ENCODE assay signal across 25 cellular contexts in the genomic region with DNA sequence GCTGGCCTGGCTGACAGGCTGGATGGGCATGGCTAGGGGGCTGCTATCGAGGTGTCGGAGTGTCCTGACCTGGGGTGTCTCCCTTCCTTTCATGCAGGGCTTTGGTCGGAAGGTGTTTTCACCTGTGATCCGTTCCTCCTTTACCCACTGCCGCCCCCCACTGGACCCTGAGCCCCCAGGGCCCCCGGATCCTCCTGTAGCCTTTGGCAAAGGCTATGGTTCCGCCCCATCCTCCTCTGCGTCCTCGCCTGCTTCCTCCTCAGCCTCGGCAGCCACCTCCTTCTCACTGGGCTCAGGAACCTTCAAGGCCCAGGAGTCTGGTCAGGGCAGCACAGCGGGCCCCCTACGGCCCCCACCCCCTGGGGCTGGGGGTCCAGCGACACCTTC. TPM values are rescaled to one million over a fixed set of nuclear protein-coding genes. Genes with fewer than 3 reads are reported as not detected.
"Had no signal": no experiment of that assay in that cellular context is flagged by ENCODE, and none has a peak within 500 bp of the region (broad histone marks: within the 10 kb centered on the region; RNA-seq: fewer than 3 reads in every experiment).

No MANE protein-coding gene starts in this region.

- H3K9me3 Mint-ChIP-seq: immature natural killer cell; mesothelial cell of epicardium; naive B cell; natural killer cell; nephron progenitor cell; neural progenitor cell; stimulated activated effector memory CD8-positive, alpha-beta T cell treated with anti-CD3 and anti-CD28 coated beads, Interleukin-12 subunit alpha, Interleukin-12 subunit beta, amount 100 ng/mL, for 72 hours; stimulated activated naive CD8-positive, alpha-beta T cell treated with anti-CD3 and anti-CD28 coated beads, Interleukin-15, Interleukin-2, amounts not matched to agents 100 ng/mL and 50 ng/mL, for 24 hours had no signal

- H3K27me3 ChIP-seq: neural progenitor cell, ovary, sigmoid colon, spleen, suprapubic skin, tibial artery, upper lobe of right lung had no signal

- H3K4me2 ChIP-seq: neural progenitor cell had no signal

- H3K27ac Mint-ChIP-seq: mesothelial cell of epicardium; natural killer cell; nephron progenitor cell; neural progenitor cell; stimulated activated effector memory CD8-positive, alpha-beta T cell treated with anti-CD3 and anti-CD28 coated beads, Interleukin-12 subunit alpha, Interleukin-12 subunit beta, amount 100 ng/mL, for 72 hours; stimulated activated naive CD8-positive, alpha-beta T cell treated with anti-CD3 and anti-CD28 coated beads, Interleukin-15, Interleukin-2, amounts not matched to agents 100 ng/mL and 50 ng/mL, for 24 hours had no signal

- H3K27me3 Mint-ChIP-seq: naive B cell; stimulated activated naive CD8-positive, alpha-beta T cell treated with anti-CD3 and anti-CD28 coated beads, Interleukin-15, Interleukin-2, amounts not matched to agents 100 ng/mL and 50 ng/mL, for 24 hours had no signal

- ATAC-seq: right cardiac atrium had no signal

- H3K9me3 ChIP-seq: left ventricle myocardium inferior, ovary, prostate gland, sigmoid colon, spleen, suprapubic skin, thoracic aorta, tibial artery, upper lobe of right lung had no signal

- H3K4me3 ChIP-seq: left ventricle myocardium inferior, lung, neural progenitor cell, ovary, prostate gland, sigmoid colon, spleen, suprapubic skin, thoracic aorta, tibial artery, upper lobe of right lung had no signal

- H3K9ac ChIP-seq: neural progenitor cell had no signal

- H3K36me3 Mint-ChIP-seq: natural killer cell had no signal

- H3K27ac ChIP-seq: left ventricle myocardium inferior, ovary, prostate gland, sigmoid colon, suprapubic skin, thoracic aorta, tibial artery, upper lobe of right lung had no signal

- H3K4me3 Mint-ChIP-seq: immature natural killer cell; mesothelial cell of epicardium; naive B cell; natural killer cell; nephron progenitor cell; neural progenitor cell; stimulated activated effector memory CD8-positive, alpha-beta T cell treated with anti-CD3 and anti-CD28 coated beads, Interleukin-12 subunit alpha, Interleukin-12 subunit beta, amount 100 ng/mL, for 72 hours; stimulated activated naive CD8-positive, alpha-beta T cell treated with anti-CD3 and anti-CD28 coated beads, Interleukin-15, Interleukin-2, amounts not matched to agents 100 ng/mL and 50 ng/mL, for 24 hours had no signal

- DNase-seq: hypothalamus, left ventricle myocardium inferior, mesendoderm, retina, sigmoid colon, small intestine, tibial artery, upper lobe of right lung had no signal

- H2AFZ ChIP-seq: neural progenitor cell had no signal

- H3K36me3 ChIP-seq: neural progenitor cell, ovary had no signal

RNA-seq across cellular contexts. Expression of gene PRR19, which starts 11.8 kb away (rescaled TPM):
- total RNA-seq: left ventricle myocardium inferior, mononuclear cell, natural killer cell, sigmoid colon, thoracic aorta had no signal

RNA-seq across cellular contexts. Expression of gene TMEM145, which starts 23.0 kb away (rescaled TPM):
- total RNA-seq: mononuclear cell, natural killer cell, subcutaneous adipose tissue, thoracic aorta had no signal
- polyA plus RNA-seq: immature natural killer cell had no signal
